ENCODE assay signal across 8 cellular contexts in the genomic region with DNA sequence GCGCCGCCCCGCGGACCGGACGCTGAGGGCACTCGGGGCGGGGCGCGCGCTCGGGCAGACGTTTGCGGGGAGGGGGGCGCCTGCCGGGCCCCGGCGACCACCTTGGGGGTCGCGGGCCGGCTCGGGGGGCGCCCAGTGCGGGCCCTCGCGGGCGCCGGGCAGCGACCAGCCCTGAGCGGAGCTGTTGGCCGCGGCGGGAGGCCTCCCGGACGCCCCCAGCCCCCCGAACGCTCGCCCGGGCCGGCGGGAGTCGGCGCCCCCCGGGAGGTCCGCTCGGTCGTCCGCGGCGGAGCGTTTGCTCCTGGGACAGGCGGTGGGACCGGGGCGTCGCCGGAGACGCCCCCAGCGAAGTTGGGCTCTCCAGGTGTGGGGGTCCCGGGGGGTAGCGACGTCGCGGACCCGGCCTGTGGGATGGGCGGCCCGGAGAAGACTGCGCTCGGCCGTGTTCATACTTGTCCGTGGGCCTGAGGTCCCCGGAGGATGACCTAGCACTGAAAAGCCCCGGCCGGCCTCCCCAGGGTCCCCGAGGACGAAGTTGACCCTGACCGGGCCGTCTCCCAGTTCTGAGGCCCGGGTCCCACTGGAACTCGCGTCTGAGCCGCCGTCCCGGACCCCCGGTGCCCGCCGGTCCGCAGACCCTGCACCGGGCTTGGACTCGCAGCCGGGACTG. TPM values are rescaled to one million over a fixed set of nuclear protein-coding genes. Genes with fewer than 3 reads are reported as not detected.
DNase-seq lines count a peak whose midpoint lies in the region; ATAC-seq, FAIRE-seq and TF ChIP-seq lines count a peak whose summit lies in the region.

No MANE protein-coding gene starts in this region.

- no peaks in the 10 kb centered on the region for H3K27me3 ChIP-seq in astrocyte (ENCODE audit: insufficient read depth, low read length)
- no peaks in the 10 kb centered on the region for H3K27me3 ChIP-seq in liver (ENCODE audit: control insufficient read depth in 4 of 4, insufficient read depth in 4 of 4, low read length in 3 of 4)
- no peaks in the 10 kb centered on the region for H3K27me3 ChIP-seq in tibial nerve

- peak overlapping the region; percentile 99 for H3K4me2 ChIP-seq in astrocyte (ENCODE audit: low read length)

- H3K36me3 ChIP-seq in astrocyte (ENCODE audit: insufficient read depth, low read length) (no peaks in the 10 kb centered on the region), liver (ENCODE audit: control insufficient read depth in 4 of 4, insufficient read depth in 3 of 4, low read depth in 1 of 4, low read length in 3 of 4) (no peaks in the 10 kb centered on the region), tibial nerve (peaks cover 0 to 4% (median 0%) of the 10 kb centered on the region in 3 donors)

- H3K9ac ChIP-seq in astrocyte (ENCODE audit: low read length) (peak overlapping the region; percentile 83), liver (ENCODE audit: low read depth in 1 of 2, low read length in 2 of 2) (peak overlapping the region in 1 of 2 donors; percentile 52)

- H3K4me3 Mint-ChIP-seq in astrocyte (ENCODE audit: unreplicated experiment), result peak overlapping the region; percentile 98

- H3K4me1 ChIP-seq in astrocyte (ENCODE audit: insufficient read depth, low read length), result peaks cover 31% of the 10 kb centered on the region
- peaks cover 6 to 48% (median 22%) of the 10 kb centered on the region in 4 donors for H3K4me1 ChIP-seq in liver (ENCODE audit: control insufficient read depth in 4 of 4, insufficient read depth in 4 of 4, low read length in 3 of 4)
- peaks cover 0 to 65% (median 45%) of the 10 kb centered on the region in 4 donors for H3K4me1 ChIP-seq in tibial nerve

- no peaks in the 10 kb centered on the region for H3K9me3 Mint-ChIP-seq in astrocyte (ENCODE audit: unreplicated experiment)

- ATAC-seq in GM18907 (IDR thresholded peaks at IDR 0.05; ENCODE audit: unreplicated experiment), result no peak

- H3K4me1 Mint-ChIP-seq in astrocyte (ENCODE audit: low read depth, unreplicated experiment), result peaks cover 18% of the 10 kb centered on the region

- peaks cover 41% of the 10 kb centered on the region for H4K20me1 ChIP-seq in astrocyte (ENCODE audit: insufficient read depth, low read length)

- TF ChIP-seq CTCF in astrocyte (IDR thresholded peaks at IDR 0.05; ENCODE audit: insufficient read depth, low read depth, low read length) (no peak), liver (IDR thresholded peaks at IDR 0.05; ENCODE audit: low read depth, low read length, missing input control) (no peak), tibial nerve (IDR thresholded peaks at IDR 0.05) (no peak)

- H3K9me3 ChIP-seq in astrocyte (ENCODE audit: insufficient read depth, low read depth, low read length), result no peaks in the 10 kb centered on the region
- no peaks in the 10 kb centered on the region for H3K9me3 ChIP-seq in liver (ENCODE audit: control insufficient read depth in 4 of 4, low read length in 3 of 4)
- H3K9me3 ChIP-seq in tibial nerve, result no peaks in the 10 kb centered on the region

- TF ChIP-seq EP300 in tibial nerve (IDR thresholded peaks at IDR 0.05), result no peak

- FAIRE-seq in astrocyte (lab: Jason Lieb, UNC) (no peak), frontal cortex (lab: Jason Lieb, UNC) (no peak)

- no peak for TF ChIP-seq POLR2A in tibial nerve (IDR thresholded peaks at IDR 0.05)

- peaks cover 2% of the 10 kb centered on the region for H3K36me3 Mint-ChIP-seq in astrocyte (ENCODE audit: low read depth, unreplicated experiment)

- no peak for TF ChIP-seq RAD21 in liver (IDR thresholded peaks at IDR 0.05)

- H3K4me3 ChIP-seq in astrocyte (ENCODE audit: insufficient read depth, low read depth, low read length) (peak overlapping the region; percentile 79), liver (ENCODE audit: low read depth in 1 of 3, low read length in 3 of 3) (peak overlapping the region; percentile 67 to 90 (median 72)), tibial nerve (peak overlapping the region; percentile 44 to 80 (median 76))

- no peak overlapping the region for H2AFZ ChIP-seq in astrocyte (ENCODE audit: low read depth, low read length)

- peak overlapping the region; percentile 63 for H3K27ac ChIP-seq in astrocyte (ENCODE audit: low read depth, low read length)
- peak overlapping the region; percentile 81 to 89 for H3K27ac ChIP-seq in liver (ENCODE audit: low read depth in 1 of 2, low read length in 2 of 2)
- peak overlapping the region; percentile 81 to 93 (median 86) for H3K27ac ChIP-seq in tibial nerve

- H3K27me3 Mint-ChIP-seq in astrocyte (ENCODE audit: low read depth, unreplicated experiment), result no peaks in the 10 kb centered on the region

- peak overlapping the region; percentile 47 for H3K27ac Mint-ChIP-seq in astrocyte (ENCODE audit: unreplicated experiment)

- under 1% methylated on average over 90 of the region's 90 CpGs for WGBS in liver
- WGBS in tibial nerve, 2 donors, result 0% methylated on average over 43 to 50 of the region's 90 CpGs

- peaks cover 51% of the 10 kb centered on the region for H3K79me2 ChIP-seq in astrocyte (ENCODE audit: insufficient read depth, low read length)

- peak; percentile 29 for DNase-seq in activated T-cell treated with anti-CD3 and anti-CD28 coated beads, Interleukin-2, amount 50 U/mL, for 1 hour
- DNase-seq in activated T-cell treated with anti-CD3 and anti-CD28 coated beads for 4 hours (no peak), astrocyte (ENCODE audit: low read depth) (no peak), tibial nerve (ENCODE audit: low spot score in 2 of 2) (no peak), NAMALWA (ENCODE audit: low spot score) (no peak), frontal cortex (ENCODE audit: low spot score in 2 of 2) (no peak)

TF ChIP-seq in liver, 16 proteins besides CTCF, POLR2A, EP300 and RAD21:
- TF ChIP-seq EGR1 (IDR thresholded peaks at IDR 0.05; ENCODE audit: low read depth in 2 of 2) (no peak), FOXA1 (IDR thresholded peaks at IDR 0.05) (no peak), NR2F2 (IDR thresholded peaks at IDR 0.05) (no peak), FOXA2 (IDR thresholded peaks at IDR 0.05) (no peak), RXRA (IDR thresholded peaks at IDR 0.05) (no peak), JUND (IDR thresholded peaks at IDR 0.05) (no peak), TAF1 (conservative IDR thresholded peaks at IDR 0.05) (no peak), HNF4G (IDR thresholded peaks at IDR 0.05) (no peak)
- TF ChIP-seq, protein P1, sequence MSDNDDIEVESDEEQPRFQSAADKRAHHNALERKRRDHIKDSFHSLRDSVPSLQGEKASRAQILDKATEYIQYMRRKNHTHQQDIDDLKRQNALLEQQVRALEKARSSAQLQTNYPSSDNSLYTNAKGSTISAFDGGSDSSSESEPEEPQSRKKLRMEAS (IDR thresholded peaks at IDR 0.05), result no peak
- TF ChIP-seq, protein P2, sequence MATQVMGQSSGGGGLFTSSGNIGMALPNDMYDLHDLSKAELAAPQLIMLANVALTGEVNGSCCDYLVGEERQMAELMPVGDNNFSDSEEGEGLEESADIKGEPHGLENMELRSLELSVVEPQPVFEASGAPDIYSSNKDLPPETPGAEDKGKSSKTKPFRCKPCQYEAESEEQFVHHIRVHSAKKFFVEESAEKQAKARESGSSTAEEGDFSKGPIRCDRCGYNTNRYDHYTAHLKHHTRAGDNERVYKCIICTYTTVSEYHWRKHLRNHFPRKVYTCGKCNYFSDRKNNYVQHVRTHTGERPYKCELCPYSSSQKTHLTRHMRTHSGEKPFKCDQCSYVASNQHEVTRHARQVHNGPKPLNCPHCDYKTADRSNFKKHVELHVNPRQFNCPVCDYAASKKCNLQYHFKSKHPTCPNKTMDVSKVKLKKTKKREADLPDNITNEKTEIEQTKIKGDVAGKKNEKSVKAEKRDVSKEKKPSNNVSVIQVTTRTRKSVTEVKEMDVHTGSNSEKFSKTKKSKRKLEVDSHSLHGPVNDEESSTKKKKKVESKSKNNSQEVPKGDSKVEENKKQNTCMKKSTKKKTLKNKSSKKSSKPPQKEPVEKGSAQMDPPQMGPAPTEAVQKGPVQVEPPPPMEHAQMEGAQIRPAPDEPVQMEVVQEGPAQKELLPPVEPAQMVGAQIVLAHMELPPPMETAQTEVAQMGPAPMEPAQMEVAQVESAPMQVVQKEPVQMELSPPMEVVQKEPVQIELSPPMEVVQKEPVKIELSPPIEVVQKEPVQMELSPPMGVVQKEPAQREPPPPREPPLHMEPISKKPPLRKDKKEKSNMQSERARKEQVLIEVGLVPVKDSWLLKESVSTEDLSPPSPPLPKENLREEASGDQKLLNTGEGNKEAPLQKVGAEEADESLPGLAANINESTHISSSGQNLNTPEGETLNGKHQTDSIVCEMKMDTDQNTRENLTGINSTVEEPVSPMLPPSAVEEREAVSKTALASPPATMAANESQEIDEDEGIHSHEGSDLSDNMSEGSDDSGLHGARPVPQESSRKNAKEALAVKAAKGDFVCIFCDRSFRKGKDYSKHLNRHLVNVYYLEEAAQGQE (IDR thresholded peaks at IDR 0.05), result no peak

RNA-seq across cellular contexts. Expression of a gene that starts 0.6 kb away (rescaled TPM):
- total RNA-seq in astrocyte (61.6 and 67.9 TPM in 2 replicates), liver (100 to 1,000 TPM in 1 of 2 donors, 10 to 100 TPM in 1; 40.6 to 126 TPM), tibial nerve (10 to 100 TPM; 52.5 to 91.2 (median 68.7) TPM), frontal cortex (45.7 TPM)
- 10 to 100 TPM in 1 of 2 donors, 1 to 10 TPM in 1; 3.0 to 30.3 TPM for polyA plus RNA-seq in liver

RNA-seq across cellular contexts. Expression of a gene that starts 31.6 kb away (rescaled TPM):
- 18.8 and 19.8 TPM in 2 replicates for total RNA-seq in astrocyte
- total RNA-seq in liver, result under 1 TPM; 0.05 to 0.25 TPM
- polyA plus RNA-seq in liver, result under 1 TPM in 1 of 2 donors, not detected in 1; 0.06 TPM
- total RNA-seq in tibial nerve, result 1 to 10 TPM in 2 of 4 donors, under 1 TPM in 2; 0.22 to 3.9 (median 1.4) TPM
- total RNA-seq in frontal cortex, result 5.3 TPM

RNA-seq across cellular contexts. Expression of a gene that starts 32.1 kb away (rescaled TPM):
- total RNA-seq in astrocyte (39.3 and 43.2 TPM in 2 replicates), liver (10 to 100 TPM; 11.0 to 25.0 TPM), tibial nerve (100 to 1,000 TPM in 1 of 4 donors, 10 to 100 TPM in 3; 26.6 to 105 (median 39.3) TPM), frontal cortex (4.1 TPM)
- 10 to 100 TPM in 1 of 2 donors, 1 to 10 TPM in 1; 2.2 to 19.1 TPM for polyA plus RNA-seq in liver

RNA-seq across cellular contexts. Expression of a gene that starts 35.4 kb away (rescaled TPM):
- total RNA-seq in astrocyte (154 and 170 TPM in 2 replicates), liver (10 to 100 TPM; 20.2 to 44.5 TPM), tibial nerve (100 to 1,000 TPM in 3 of 4 donors, 10 to 100 TPM in 1; 67.5 to 140 (median 127) TPM), frontal cortex (11.0 TPM)
- polyA plus RNA-seq in liver, result 100 to 1,000 TPM; 246 to 315 TPM

RNA-seq across cellular contexts. Expression of a gene that starts 42.2 kb away (rescaled TPM):
- total RNA-seq in astrocyte (119 and 141 TPM in 2 replicates), liver (10 to 100 TPM in 1 of 2 donors, 1 to 10 TPM in 1; 9.1 to 22.9 TPM), tibial nerve (10 to 100 TPM; 17.4 to 51.9 (median 39.4) TPM), frontal cortex (14.3 TPM)
- polyA plus RNA-seq in liver, result 10 to 100 TPM in 1 of 2 donors, 1 to 10 TPM in 1; 2.9 to 14.6 TPM
